In genomic region chr18:57848374-57848773, GRCh38 we compare ENCODE assay signal across 1 cellular context. TPM values are rescaled to one million over a fixed set of nuclear protein-coding genes. Genes with fewer than 3 reads are reported as not detected.
"Had no signal": no experiment of that assay in that cellular context is flagged by ENCODE, and none has a peak within 500 bp of the region (broad histone marks: within the 10 kb centered on the region; RNA-seq: fewer than 3 reads in every experiment).

No MANE protein-coding gene starts in this region.

RNA-seq across cellular contexts. Expression of gene ATP8B1, which starts 45.3 kb away (rescaled TPM):
- total RNA-seq: natural killer cell treated with Interleukin-12 subunit alpha and Interleukin-12 subunit beta and Interleukin-15 and Interleukin-18, amount 100 ng/mL, for 72 hours had no signal
